16 cellular contexts compared by ENCODE assay signal in the genomic region with DNA sequence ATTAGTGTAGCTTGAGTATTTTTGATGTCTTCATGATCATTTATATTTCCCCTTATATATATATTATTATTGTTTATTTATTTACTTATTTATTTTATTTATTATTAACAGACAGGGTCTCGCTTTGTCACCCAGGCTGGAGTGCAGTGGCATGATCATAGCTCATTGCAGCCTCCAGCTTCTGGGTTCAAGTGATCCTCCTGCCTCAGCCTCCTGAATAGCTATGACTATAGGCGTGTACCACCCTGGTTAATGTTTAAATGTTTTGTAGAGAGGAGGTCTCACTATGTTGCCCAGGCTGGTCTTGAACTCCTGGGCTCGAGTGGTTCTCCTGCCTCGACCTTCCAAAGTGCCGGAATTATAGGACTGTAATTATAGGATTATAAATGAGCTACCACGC. TPM values are rescaled to one million over a fixed set of nuclear protein-coding genes. Genes with fewer than 3 reads are reported as not detected.
DNase-seq lines count a peak whose midpoint lies in the region; ATAC-seq, FAIRE-seq and TF ChIP-seq lines count a peak whose summit lies in the region.
"Had no signal": no experiment of that assay in that cellular context is flagged by ENCODE, and none has a peak within 500 bp of the region (broad histone marks: within the 10 kb centered on the region; RNA-seq: fewer than 3 reads in every experiment).

No MANE protein-coding gene starts in this region.

- peaks cover 37% of the 10 kb centered on the region for H3K4me1 Mint-ChIP-seq in WTC11
- H3K4me1 Mint-ChIP-seq: CD8-positive, alpha-beta memory T cell had no signal

- H3K36me3 Mint-ChIP-seq in WTC11, result peaks cover 16% of the 10 kb centered on the region
- H3K36me3 Mint-ChIP-seq: CD4-positive, CD25-positive, alpha-beta regulatory T cell; CD8-positive, alpha-beta memory T cell had no signal

- H3F3A ChIP-seq in OCI-LY1 (ENCODE audit: insufficient read depth, low read length), result peaks cover 8% of the 10 kb centered on the region

- no peak for TF ChIP-seq CTCF in A549 (IDR thresholded peaks at IDR 0.05)
- no peak for TF ChIP-seq CTCF in KMS-11 (conservative IDR thresholded peaks at IDR 0.05; ENCODE audit: low read depth, low read length)
- TF ChIP-seq CTCF in OCI-LY1 (IDR thresholded peaks at IDR 0.05; ENCODE audit: low read length), result no peak
- no peak for TF ChIP-seq CTCF in WTC11 (IDR thresholded peaks at IDR 0.05)
- no peak for TF ChIP-seq CTCF in GM10266 (IDR thresholded peaks at IDR 0.05; ENCODE audit: control insufficient read depth, insufficient read depth, low read depth, missing control alignments)

- H3K27me3 ChIP-seq in KMS-11 (ENCODE audit: insufficient read depth, low read depth) (no peaks in the 10 kb centered on the region), OCI-LY1 (ENCODE audit: insufficient read depth, low read length) (no peaks in the 10 kb centered on the region)
- H3K27me3 ChIP-seq: BE2C had no signal

- H3K9ac ChIP-seq in KMS-11 (no peak overlapping the region), OCI-LY1 (ENCODE audit: low read length) (no peak overlapping the region; the same call in 1 of the 2 replicates)

- no peak for TF ChIP-seq RAD21 in A549 (conservative IDR thresholded peaks at IDR 0.05 in 1 of 2, IDR thresholded peaks at IDR 0.05 in 1 of 2)

- peak overlapping the region; percentile 45 for H3K4me2 ChIP-seq in A549
- H3K4me2 ChIP-seq in KMS-11, result peak overlapping the region; percentile 5; the same call in 1 of the 2 replicates
- H3K4me2 ChIP-seq in OCI-LY1 (ENCODE audit: low read length), result no peak overlapping the region
- H3K4me2 ChIP-seq: GM23338 had no signal

- no peaks in the 10 kb centered on the region for H3K9me2 ChIP-seq in OCI-LY1 (ENCODE audit: low read depth, low read length)

- H3K4me1 ChIP-seq in A549, result peaks cover 13% of the 10 kb centered on the region
- peaks cover 71% of the 10 kb centered on the region for H3K4me1 ChIP-seq in KMS-11 (ENCODE audit: low read depth, poor library complexity, severe bottlenecking)
- peaks cover 76% of the 10 kb centered on the region for H3K4me1 ChIP-seq in OCI-LY1 (ENCODE audit: insufficient read depth, low read length, severe bottlenecking)

- FAIRE-seq in A549 (lab: Jason Lieb, UNC), result no peak

- no peaks in the 10 kb centered on the region for H4K20me1 ChIP-seq in KMS-11 (ENCODE audit: insufficient read depth)
- no peaks in the 10 kb centered on the region for H4K20me1 ChIP-seq in OCI-LY1 (ENCODE audit: insufficient read depth, low read length)

- H3K9me3 Mint-ChIP-seq in WTC11, result peaks cover 15% of the 10 kb centered on the region
- H3K9me3 Mint-ChIP-seq: CD4-positive, CD25-positive, alpha-beta regulatory T cell; CD8-positive, alpha-beta memory T cell had no signal

- POLR2A ChIA-PET in A549 (lab: Yijun Ruan, JAX) (interaction anchor here (0.5 to 1.0 kb wide), 3 partner anchors 10 to 1338 kb away, joined by 3 to 9 read pairs (median 6); partner anchors contain the start of gene ADM), WTC11 (lab: Charles Lee) (interaction anchor here (0.6 kb wide), 1 partner anchor 12 kb away, joined by 3 read pairs; no protein-coding TSS in a partner anchor)

- H3K27ac Mint-ChIP-seq in WTC11, result no peak overlapping the region
- H3K27ac Mint-ChIP-seq: CD8-positive, alpha-beta memory T cell; GM23338 had no signal

- TF ChIP-seq POLR2A in A549 (IDR thresholded peaks at IDR 0.05; ENCODE audit: low read length), result no peak
- TF ChIP-seq POLR2A in erythroblast (IDR thresholded peaks at IDR 0.05; ENCODE audit: low read length), result no peak

- no peak overlapping the region for H3K4me3 Mint-ChIP-seq in WTC11
- H3K4me3 Mint-ChIP-seq: CD4-positive, CD25-positive, alpha-beta regulatory T cell; CD8-positive, alpha-beta memory T cell; GM23338 had no signal

- DNase-seq in A549 (ENCODE audit: low read depth in 1 of 2, low spot score in 1 of 2) (no peak), WTC11 (ENCODE audit: low spot score) (no peak), SIG-M5 (lab: John Stamatoyannopoulos, UW) (no peak), GM10266 (ENCODE audit: extremely low spot score) (no peak), cortex of kidney (lab: John Stamatoyannopoulos, UW) (no peak), erythroblast (lab: John Stamatoyannopoulos, UW) (no peak)
- DNase-seq: 8988T, BE2C, C1 segment of cervical spinal cord, COR-L47, HCEC 1CT had no signal

- H2AFZ ChIP-seq in KMS-11 (ENCODE audit: low read depth) (no peak overlapping the region), OCI-LY1 (ENCODE audit: low read length) (no peak overlapping the region)
- H2AFZ ChIP-seq: GM23338 had no signal

- no peak for TF ChIP-seq EP300 in A549 (IDR thresholded peaks at IDR 0.05)

- no peaks in the 10 kb centered on the region; the same call in 1 of the 2 replicates for H3K27me3 Mint-ChIP-seq in WTC11 (ENCODE audit: low read depth)

- H3K36me3 ChIP-seq in KMS-11 (ENCODE audit: insufficient read depth), result no peaks in the 10 kb centered on the region
- no peaks in the 10 kb centered on the region; the same call in 1 of the 2 replicates for H3K36me3 ChIP-seq in OCI-LY1 (ENCODE audit: insufficient read depth, low read length)
- H3K36me3 ChIP-seq: BE2C had no signal

- WGBS in A549 (ENCODE audit: missing lambda C conversion rate), result 76% methylated on average over 6 of the region's 6 CpGs

- H3K9me3 ChIP-seq in A549 (no peaks in the 10 kb centered on the region), OCI-LY1 (ENCODE audit: low read length) (0 out of 2 replicates have a peak, but pooled peaks cover 9% of the 10 kb centered on the region)
- H3K9me3 ChIP-seq: BE2C had no signal

- ATAC-seq in A549 (no peak), WTC11 (no peak)

- no peak overlapping the region for H3K27ac ChIP-seq in A549
- no peak overlapping the region for H3K27ac ChIP-seq in KMS-11
- peak overlapping the region; percentile 98 for H3K27ac ChIP-seq in OCI-LY1 (ENCODE audit: low read depth, low read length, poor library complexity, severe bottlenecking)

- no peak overlapping the region for H3K4me3 ChIP-seq in A549
- H3K4me3 ChIP-seq in KMS-11 (IDR thresholded peaks at IDR 0.05; ENCODE audit: insufficient read depth, low read depth, low read length), result no peak overlapping the region
- H3K4me3 ChIP-seq in OCI-LY1 (ENCODE audit: low read depth, low read length, poor library complexity, severe bottlenecking), result no peak overlapping the region
- H3K4me3 ChIP-seq: GM23338 had no signal

- H3K79me2 ChIP-seq in KMS-11 (ENCODE audit: insufficient read depth, low read depth), result no peaks in the 10 kb centered on the region
- no peaks in the 10 kb centered on the region for H3K79me2 ChIP-seq in OCI-LY1 (ENCODE audit: insufficient read depth, low read length)

- CTCF ChIA-PET in A549 (lab: Yijun Ruan, JAX) (interaction anchor here (1.0 to 2.8 kb wide), 5 partner anchors 10 to 556 kb away, joined by 3 to 15 read pairs (median 11); partner anchors contain the start of gene ADM), WTC11 (lab: Charles Lee) (interaction anchor here (0.8 to 1.6 kb wide), 3 partner anchors 8 to 51 kb away, joined by 3 to 8 read pairs (median 5); partner anchors contain the start of gene ADM)

TF ChIP-seq in A549, 52 proteins besides CTCF, POLR2A, EP300 and RAD21:
- TF ChIP-seq CHD4 (IDR thresholded peaks at IDR 0.05; ENCODE audit: borderline replicate concordance) (peak; percentile 51; the same call in 1 of the 2 replicates), SREBF2 (IDR thresholded peaks at IDR 0.05) (no peak), NR3C1 (IDR thresholded peaks at IDR 0.05) (no peak)

TF ChIP-seq in WTC11, 78 proteins besides CTCF, POLR2A, EP300 and RAD21:
- TF ChIP-seq CREM (CRISPR knock-in tag; IDR thresholded peaks at IDR 0.05), result no peak
- TF ChIP-seq HMGA2 (CRISPR knock-in tag; IDR thresholded peaks at IDR 0.05), result peak; percentile 46; the same call in 1 of the 2 replicates
- TF ChIP-seq, protein P1, sequence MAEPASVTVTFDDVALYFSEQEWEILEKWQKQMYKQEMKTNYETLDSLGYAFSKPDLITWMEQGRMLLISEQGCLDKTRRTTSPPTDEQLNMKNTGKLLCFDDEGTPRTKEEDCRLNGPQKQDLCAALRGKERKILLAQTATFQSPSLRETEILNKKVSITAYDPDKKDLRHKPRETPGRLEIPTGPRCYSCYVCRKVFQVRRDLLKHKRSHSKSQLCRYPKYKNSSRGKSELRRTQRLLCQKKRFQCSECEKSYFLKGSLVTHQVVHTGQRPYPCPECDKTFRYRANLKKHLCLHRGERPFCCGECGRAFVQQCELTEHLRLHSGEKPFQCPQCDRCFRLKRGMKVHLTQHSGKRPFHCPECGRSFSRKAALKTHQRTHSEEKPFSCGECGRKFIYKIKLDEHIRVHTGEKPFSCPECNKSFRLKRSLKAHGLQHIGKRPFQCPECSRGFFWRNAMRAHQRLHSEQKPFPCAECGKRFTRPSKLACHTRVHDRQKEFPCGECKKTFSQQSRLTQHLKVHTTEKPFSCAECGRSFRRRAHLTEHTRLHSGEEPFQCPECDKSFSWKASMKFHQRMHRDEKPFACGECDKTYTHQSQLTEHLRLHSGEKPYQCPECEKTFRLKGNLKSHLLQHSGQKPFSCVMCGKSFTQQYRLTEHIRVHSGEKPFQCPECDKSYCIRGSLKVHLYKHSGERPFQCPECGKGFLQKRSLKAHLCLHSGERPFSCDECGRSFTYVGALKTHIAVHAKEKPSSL (CRISPR knock-in tag; conservative IDR thresholded peaks at IDR 0.05), result no peak
- TF ChIP-seq, protein P2, sequence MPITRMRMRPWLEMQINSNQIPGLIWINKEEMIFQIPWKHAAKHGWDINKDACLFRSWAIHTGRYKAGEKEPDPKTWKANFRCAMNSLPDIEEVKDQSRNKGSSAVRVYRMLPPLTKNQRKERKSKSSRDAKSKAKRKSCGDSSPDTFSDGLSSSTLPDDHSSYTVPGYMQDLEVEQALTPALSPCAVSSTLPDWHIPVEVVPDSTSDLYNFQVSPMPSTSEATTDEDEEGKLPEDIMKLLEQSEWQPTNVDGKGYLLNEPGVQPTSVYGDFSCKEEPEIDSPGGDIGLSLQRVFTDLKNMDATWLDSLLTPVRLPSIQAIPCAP (CRISPR knock-in tag; IDR thresholded peaks at IDR 0.05), result no peak
- TF ChIP-seq GRHL2 (CRISPR knock-in tag; IDR thresholded peaks at IDR 0.05; ENCODE audit: insufficient replicate concordance, severe bottlenecking), result no peak

RNA-seq across cellular contexts. Expression of gene ADM, which starts 10.2 kb away (rescaled TPM):
- polyA plus RNA-seq in A549 (2011; rRNA removed) (69.4 and 72.1 TPM in 2 replicates), A549 (2017; fragmentation: RNase III; extraction: RNeasy Plus Mini Kit Qiagen cat#74134 plus additional on column Dnase treatment) (65.8 to 91.3 TPM (median 66.3 TPM) in 3 replicates)
- polyA plus RNA-seq in A549 (2012; cell fraction: cytosol; rRNA removed), result 212 and 216 TPM in 2 replicates
- 370 and 459 TPM in 2 replicates for polyA plus RNA-seq in A549 (2012; cell fraction: nucleus; rRNA removed)
- polyA minus RNA-seq in A549 (2011; rRNA and poly(A)+ RNA removed), result 75.4 and 88.9 TPM in 2 replicates
- 18.7 to 40.8 TPM (median 40.1 TPM) in 3 replicates for total RNA-seq in WTC11 (2021)
- polyA plus RNA-seq: CD4-positive, CD25-positive, alpha-beta regulatory T cell had no signal

RNA-seq across cellular contexts. Expression of gene SBF2, which starts 21.1 kb away (rescaled TPM):
- polyA plus RNA-seq in A549 (2011; rRNA removed) (49.6 and 59.0 TPM in 2 replicates), A549 (2017; fragmentation: RNase III; extraction: RNeasy Plus Mini Kit Qiagen cat#74134 plus additional on column Dnase treatment) (11.1 to 12.5 TPM (median 11.9 TPM) in 3 replicates)
- 12.9 and 14.6 TPM in 2 replicates for polyA plus RNA-seq in A549 (2012; cell fraction: cytosol; rRNA removed)
- polyA plus RNA-seq in A549 (2012; cell fraction: nucleus; rRNA removed), result 15.8 and 20.3 TPM in 2 replicates
- 62.9 and 71.0 TPM in 2 replicates for polyA minus RNA-seq in A549 (2011; rRNA and poly(A)+ RNA removed)
- total RNA-seq in WTC11 (2021), result 46.2 to 53.6 TPM (median 47.6 TPM) in 3 replicates
